In genomic region chr16:29862383-29862883, GRCh38 we compare ENCODE assay signal across 1 cellular context.
TF ChIP-seq lines count a peak whose summit lies in the region.

No MANE protein-coding gene starts in this region.

TF ChIP-seq in HepG2, 621 proteins besides CTCF, POLR2A, EP300 and RAD21 (continued from another document):
- TF ChIP-seq, protein P1, sequence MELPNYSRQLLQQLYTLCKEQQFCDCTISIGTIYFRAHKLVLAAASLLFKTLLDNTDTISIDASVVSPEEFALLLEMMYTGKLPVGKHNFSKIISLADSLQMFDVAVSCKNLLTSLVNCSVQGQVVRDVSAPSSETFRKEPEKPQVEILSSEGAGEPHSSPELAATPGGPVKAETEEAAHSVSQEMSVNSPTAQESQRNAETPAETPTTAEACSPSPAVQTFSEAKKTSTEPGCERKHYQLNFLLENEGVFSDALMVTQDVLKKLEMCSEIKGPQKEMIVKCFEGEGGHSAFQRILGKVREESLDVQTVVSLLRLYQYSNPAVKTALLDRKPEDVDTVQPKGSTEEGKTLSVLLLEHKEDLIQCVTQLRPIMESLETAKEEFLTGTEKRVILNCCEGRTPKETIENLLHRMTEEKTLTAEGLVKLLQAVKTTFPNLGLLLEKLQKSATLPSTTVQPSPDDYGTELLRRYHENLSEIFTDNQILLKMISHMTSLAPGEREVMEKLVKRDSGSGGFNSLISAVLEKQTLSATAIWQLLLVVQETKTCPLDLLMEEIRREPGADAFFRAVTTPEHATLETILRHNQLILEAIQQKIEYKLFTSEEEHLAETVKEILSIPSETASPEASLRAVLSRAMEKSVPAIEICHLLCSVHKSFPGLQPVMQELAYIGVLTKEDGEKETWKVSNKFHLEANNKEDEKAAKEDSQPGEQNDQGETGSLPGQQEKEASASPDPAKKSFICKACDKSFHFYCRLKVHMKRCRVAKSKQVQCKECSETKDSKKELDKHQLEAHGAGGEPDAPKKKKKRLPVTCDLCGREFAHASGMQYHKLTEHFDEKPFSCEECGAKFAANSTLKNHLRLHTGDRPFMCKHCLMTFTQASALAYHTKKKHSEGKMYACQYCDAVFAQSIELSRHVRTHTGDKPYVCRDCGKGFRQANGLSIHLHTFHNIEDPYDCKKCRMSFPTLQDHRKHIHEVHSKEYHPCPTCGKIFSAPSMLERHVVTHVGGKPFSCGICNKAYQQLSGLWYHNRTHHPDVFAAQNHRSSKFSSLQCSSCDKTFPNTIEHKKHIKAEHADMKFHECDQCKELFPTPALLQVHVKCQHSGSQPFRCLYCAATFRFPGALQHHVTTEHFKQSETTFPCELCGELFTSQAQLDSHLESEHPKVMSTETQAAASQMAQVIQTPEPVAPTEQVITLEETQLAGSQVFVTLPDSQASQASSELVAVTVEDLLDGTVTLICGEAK (IDR thresholded peaks at IDR 0.05): no peak
- TF ChIP-seq, protein P1 (CRISPR knock-in tag; IDR thresholded peaks at IDR 0.05): peak; percentile 47; the same call in 1 of the 2 replicates
- TF ChIP-seq CSRNP1 (CRISPR knock-in tag; IDR thresholded peaks at IDR 0.05): 0 out of 2 replicates have a peak, but pooled peaks have one; percentile 1
- TF ChIP-seq SMYD3 (CRISPR knock-in tag; IDR thresholded peaks at IDR 0.05): no peak
- peak; percentile 70; the same call in 1 of the 2 replicates for TF ChIP-seq KDM5B (CRISPR knock-in tag; IDR thresholded peaks at IDR 0.05; ENCODE audit: borderline replicate concordance)
- TF ChIP-seq ZNF205 (CRISPR knock-in tag; IDR thresholded peaks at IDR 0.05): 0 out of 2 replicates have a peak, but pooled peaks have one; percentile 5
- TF ChIP-seq ZNF407 (CRISPR knock-in tag; IDR thresholded peaks at IDR 0.05; ENCODE audit: not compliant biosample characterization): peak; percentile 52
- TF ChIP-seq EEA1 (CRISPR knock-in tag; IDR thresholded peaks at IDR 0.05; ENCODE audit: borderline replicate concordance): no peak
- 0 out of 2 replicates have a peak, but pooled peaks have one; percentile 68 for TF ChIP-seq ZNF530 (CRISPR knock-in tag; IDR thresholded peaks at IDR 0.05; ENCODE audit: low read depth)
- TF ChIP-seq TBL1XR1 (IDR thresholded peaks at IDR 0.05; ENCODE audit: borderline replicate concordance, low read length, partially characterized antibody): no peak
- 0 out of 2 replicates have a peak, but pooled peaks have one; percentile 7 for TF ChIP-seq MTERF4 (CRISPR knock-in tag; IDR thresholded peaks at IDR 0.05)
- TF ChIP-seq ZNF235 (CRISPR knock-in tag; IDR thresholded peaks at IDR 0.05; ENCODE audit: borderline replicate concordance): peak; percentile 95; the same call in 1 of the 2 replicates
- 0 out of 2 replicates have a peak, but pooled peaks have one; percentile 12 for TF ChIP-seq DMAP1 (CRISPR knock-in tag; IDR thresholded peaks at IDR 0.05)
- 0 out of 2 replicates have a peak, but pooled peaks have one; percentile 3 for TF ChIP-seq ZNF350 (CRISPR knock-in tag; IDR thresholded peaks at IDR 0.05; ENCODE audit: borderline replicate concordance, low read depth)
- TF ChIP-seq ZSCAN31 (CRISPR knock-in tag; IDR thresholded peaks at IDR 0.05; ENCODE audit: low read depth): 0 out of 2 replicates have a peak, but pooled peaks have one; percentile 20
